Comparison of ENCODE assay signal across 1 cellular context in the genomic region with DNA sequence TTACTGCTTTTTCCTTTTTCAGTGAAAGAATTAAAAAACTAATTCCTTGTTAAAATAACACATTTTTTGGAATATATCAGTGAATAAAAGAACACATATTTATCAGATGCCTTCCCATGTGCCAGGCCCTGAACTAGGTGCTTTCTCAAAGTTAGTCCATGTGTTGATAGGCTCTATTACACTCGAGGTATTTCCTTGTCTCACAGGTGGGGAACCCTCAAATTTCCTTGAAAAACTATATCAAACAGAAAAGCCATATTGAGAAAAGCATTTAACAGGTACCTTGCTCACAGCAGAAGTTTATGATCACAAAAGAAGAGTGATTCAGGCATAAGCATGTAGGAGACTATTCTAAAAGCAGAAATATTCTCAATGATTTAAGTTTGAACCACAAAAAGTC.
TF ChIP-seq lines count a peak whose summit lies in the region.

No MANE protein-coding gene starts in this region.

TF ChIP-seq in WTC11, 78 proteins besides CTCF, POLR2A, EP300 and RAD21 (continued from another document):
- TF ChIP-seq, protein P1, sequence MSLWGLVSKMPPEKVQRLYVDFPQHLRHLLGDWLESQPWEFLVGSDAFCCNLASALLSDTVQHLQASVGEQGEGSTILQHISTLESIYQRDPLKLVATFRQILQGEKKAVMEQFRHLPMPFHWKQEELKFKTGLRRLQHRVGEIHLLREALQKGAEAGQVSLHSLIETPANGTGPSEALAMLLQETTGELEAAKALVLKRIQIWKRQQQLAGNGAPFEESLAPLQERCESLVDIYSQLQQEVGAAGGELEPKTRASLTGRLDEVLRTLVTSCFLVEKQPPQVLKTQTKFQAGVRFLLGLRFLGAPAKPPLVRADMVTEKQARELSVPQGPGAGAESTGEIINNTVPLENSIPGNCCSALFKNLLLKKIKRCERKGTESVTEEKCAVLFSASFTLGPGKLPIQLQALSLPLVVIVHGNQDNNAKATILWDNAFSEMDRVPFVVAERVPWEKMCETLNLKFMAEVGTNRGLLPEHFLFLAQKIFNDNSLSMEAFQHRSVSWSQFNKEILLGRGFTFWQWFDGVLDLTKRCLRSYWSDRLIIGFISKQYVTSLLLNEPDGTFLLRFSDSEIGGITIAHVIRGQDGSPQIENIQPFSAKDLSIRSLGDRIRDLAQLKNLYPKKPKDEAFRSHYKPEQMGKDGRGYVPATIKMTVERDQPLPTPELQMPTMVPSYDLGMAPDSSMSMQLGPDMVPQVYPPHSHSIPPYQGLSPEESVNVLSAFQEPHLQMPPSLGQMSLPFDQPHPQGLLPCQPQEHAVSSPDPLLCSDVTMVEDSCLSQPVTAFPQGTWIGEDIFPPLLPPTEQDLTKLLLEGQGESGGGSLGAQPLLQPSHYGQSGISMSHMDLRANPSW (CRISPR knock-in tag; conservative IDR thresholded peaks at IDR 0.05; ENCODE audit: low read depth), result no peak
- TF ChIP-seq, protein P2, sequence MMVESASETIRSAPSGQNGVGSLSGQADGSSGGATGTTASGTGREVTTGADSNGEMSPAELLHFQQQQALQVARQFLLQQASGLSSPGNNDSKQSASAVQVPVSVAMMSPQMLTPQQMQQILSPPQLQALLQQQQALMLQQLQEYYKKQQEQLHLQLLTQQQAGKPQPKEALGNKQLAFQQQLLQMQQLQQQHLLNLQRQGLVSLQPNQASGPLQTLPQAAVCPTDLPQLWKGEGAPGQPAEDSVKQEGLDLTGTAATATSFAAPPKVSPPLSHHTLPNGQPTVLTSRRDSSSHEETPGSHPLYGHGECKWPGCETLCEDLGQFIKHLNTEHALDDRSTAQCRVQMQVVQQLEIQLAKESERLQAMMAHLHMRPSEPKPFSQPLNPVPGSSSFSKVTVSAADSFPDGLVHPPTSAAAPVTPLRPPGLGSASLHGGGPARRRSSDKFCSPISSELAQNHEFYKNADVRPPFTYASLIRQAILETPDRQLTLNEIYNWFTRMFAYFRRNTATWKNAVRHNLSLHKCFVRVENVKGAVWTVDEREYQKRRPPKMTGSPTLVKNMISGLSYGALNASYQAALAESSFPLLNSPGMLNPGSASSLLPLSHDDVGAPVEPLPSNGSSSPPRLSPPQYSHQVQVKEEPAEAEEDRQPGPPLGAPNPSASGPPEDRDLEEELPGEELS (CRISPR knock-in tag; IDR thresholded peaks at IDR 0.05), result no peak
- TF ChIP-seq ZNF317 (CRISPR knock-in tag; IDR thresholded peaks at IDR 0.05; ENCODE audit: borderline replicate concordance, low read depth) (no peak), NFE2L1 (CRISPR knock-in tag; IDR thresholded peaks at IDR 0.05) (no peak), NR3C1 (CRISPR knock-in tag; conservative IDR thresholded peaks at IDR 0.05; ENCODE audit: low read depth) (no peak), TEAD4 (CRISPR knock-in tag; IDR thresholded peaks at IDR 0.05) (no peak), NR2C2 (CRISPR knock-in tag; IDR thresholded peaks at IDR 0.05) (no peak), CREM (CRISPR knock-in tag; IDR thresholded peaks at IDR 0.05) (no peak), ZNF219 (CRISPR knock-in tag; IDR thresholded peaks at IDR 0.05; ENCODE audit: borderline replicate concordance) (no peak), NFYB (CRISPR knock-in tag; conservative IDR thresholded peaks at IDR 0.05; ENCODE audit: low read depth) (no peak), KAT7 (CRISPR knock-in tag; IDR thresholded peaks at IDR 0.05; ENCODE audit: borderline replicate concordance) (no peak), RORB (CRISPR knock-in tag; IDR thresholded peaks at IDR 0.05) (no peak)
- TF ChIP-seq, protein P3, sequence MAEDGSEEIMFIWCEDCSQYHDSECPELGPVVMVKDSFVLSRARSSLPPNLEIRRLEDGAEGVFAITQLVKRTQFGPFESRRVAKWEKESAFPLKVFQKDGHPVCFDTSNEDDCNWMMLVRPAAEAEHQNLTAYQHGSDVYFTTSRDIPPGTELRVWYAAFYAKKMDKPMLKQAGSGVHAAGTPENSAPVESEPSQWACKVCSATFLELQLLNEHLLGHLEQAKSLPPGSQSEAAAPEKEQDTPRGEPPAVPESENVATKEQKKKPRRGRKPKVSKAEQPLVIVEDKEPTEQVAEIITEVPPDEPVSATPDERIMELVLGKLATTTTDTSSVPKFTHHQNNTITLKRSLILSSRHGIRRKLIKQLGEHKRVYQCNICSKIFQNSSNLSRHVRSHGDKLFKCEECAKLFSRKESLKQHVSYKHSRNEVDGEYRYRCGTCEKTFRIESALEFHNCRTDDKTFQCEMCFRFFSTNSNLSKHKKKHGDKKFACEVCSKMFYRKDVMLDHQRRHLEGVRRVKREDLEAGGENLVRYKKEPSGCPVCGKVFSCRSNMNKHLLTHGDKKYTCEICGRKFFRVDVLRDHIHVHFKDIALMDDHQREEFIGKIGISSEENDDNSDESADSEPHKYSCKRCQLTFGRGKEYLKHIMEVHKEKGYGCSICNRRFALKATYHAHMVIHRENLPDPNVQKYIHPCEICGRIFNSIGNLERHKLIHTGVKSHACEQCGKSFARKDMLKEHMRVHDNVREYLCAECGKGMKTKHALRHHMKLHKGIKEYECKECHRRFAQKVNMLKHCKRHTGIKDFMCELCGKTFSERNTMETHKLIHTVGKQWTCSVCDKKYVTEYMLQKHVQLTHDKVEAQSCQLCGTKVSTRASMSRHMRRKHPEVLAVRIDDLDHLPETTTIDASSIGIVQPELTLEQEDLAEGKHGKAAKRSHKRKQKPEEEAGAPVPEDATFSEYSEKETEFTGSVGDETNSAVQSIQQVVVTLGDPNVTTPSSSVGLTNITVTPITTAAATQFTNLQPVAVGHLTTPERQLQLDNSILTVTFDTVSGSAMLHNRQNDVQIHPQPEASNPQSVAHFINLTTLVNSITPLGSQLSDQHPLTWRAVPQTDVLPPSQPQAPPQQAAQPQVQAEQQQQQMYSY (CRISPR knock-in tag; IDR thresholded peaks at IDR 0.05), result no peak
- TF ChIP-seq, protein P4, sequence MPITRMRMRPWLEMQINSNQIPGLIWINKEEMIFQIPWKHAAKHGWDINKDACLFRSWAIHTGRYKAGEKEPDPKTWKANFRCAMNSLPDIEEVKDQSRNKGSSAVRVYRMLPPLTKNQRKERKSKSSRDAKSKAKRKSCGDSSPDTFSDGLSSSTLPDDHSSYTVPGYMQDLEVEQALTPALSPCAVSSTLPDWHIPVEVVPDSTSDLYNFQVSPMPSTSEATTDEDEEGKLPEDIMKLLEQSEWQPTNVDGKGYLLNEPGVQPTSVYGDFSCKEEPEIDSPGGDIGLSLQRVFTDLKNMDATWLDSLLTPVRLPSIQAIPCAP (CRISPR knock-in tag; IDR thresholded peaks at IDR 0.05), result no peak
- TF ChIP-seq, protein P5, sequence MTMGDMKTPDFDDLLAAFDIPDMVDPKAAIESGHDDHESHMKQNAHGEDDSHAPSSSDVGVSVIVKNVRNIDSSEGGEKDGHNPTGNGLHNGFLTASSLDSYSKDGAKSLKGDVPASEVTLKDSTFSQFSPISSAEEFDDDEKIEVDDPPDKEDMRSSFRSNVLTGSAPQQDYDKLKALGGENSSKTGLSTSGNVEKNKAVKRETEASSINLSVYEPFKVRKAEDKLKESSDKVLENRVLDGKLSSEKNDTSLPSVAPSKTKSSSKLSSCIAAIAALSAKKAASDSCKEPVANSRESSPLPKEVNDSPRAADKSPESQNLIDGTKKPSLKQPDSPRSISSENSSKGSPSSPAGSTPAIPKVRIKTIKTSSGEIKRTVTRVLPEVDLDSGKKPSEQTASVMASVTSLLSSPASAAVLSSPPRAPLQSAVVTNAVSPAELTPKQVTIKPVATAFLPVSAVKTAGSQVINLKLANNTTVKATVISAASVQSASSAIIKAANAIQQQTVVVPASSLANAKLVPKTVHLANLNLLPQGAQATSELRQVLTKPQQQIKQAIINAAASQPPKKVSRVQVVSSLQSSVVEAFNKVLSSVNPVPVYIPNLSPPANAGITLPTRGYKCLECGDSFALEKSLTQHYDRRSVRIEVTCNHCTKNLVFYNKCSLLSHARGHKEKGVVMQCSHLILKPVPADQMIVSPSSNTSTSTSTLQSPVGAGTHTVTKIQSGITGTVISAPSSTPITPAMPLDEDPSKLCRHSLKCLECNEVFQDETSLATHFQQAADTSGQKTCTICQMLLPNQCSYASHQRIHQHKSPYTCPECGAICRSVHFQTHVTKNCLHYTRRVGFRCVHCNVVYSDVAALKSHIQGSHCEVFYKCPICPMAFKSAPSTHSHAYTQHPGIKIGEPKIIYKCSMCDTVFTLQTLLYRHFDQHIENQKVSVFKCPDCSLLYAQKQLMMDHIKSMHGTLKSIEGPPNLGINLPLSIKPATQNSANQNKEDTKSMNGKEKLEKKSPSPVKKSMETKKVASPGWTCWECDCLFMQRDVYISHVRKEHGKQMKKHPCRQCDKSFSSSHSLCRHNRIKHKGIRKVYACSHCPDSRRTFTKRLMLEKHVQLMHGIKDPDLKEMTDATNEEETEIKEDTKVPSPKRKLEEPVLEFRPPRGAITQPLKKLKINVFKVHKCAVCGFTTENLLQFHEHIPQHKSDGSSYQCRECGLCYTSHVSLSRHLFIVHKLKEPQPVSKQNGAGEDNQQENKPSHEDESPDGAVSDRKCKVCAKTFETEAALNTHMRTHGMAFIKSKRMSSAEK (CRISPR knock-in tag; IDR thresholded peaks at IDR 0.05; ENCODE audit: borderline replicate concordance), result no peak
- TF ChIP-seq, protein P6, sequence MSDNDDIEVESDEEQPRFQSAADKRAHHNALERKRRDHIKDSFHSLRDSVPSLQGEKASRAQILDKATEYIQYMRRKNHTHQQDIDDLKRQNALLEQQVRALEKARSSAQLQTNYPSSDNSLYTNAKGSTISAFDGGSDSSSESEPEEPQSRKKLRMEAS (CRISPR knock-in tag; IDR thresholded peaks at IDR 0.05), result no peak
TF ChIP-seq in WTC11: peak in this region for 0.
